Comparison of ENCODE assay signal across 13 cellular contexts in genomic region chr2:30979822-30980245, GRCh38.
DNase-seq lines count a peak whose midpoint lies in the region; ATAC-seq and TF ChIP-seq lines count a peak whose summit lies in the region.
"Had no signal": no experiment of that assay in that cellular context is flagged by ENCODE, and none has a peak within 500 bp of the region (broad histone marks: within the 10 kb centered on the region; RNA-seq: fewer than 3 reads in every experiment).

No MANE protein-coding gene starts in this region.

- intact Hi-C loops in Right ventricle myocardium inferior (cut with DNase I) = no loop called here
- intact Hi-C loops in upper lobe of right lung (cut with DNase I) = no loop called here

- H3K4me3 ChIP-seq in right atrium auricular region (no peak overlapping the region), upper lobe of right lung (no peak overlapping the region)

- no peaks in the 10 kb centered on the region for H3K27me3 ChIP-seq in right atrium auricular region
- no peaks in the 10 kb centered on the region for H3K27me3 ChIP-seq in upper lobe of right lung

- H3K9me3 ChIP-seq in right atrium auricular region (no peaks in the 10 kb centered on the region), upper lobe of right lung (no peaks in the 10 kb centered on the region)

- H3K27ac ChIP-seq in right atrium auricular region = peak overlapping the region in 1 of 2 donors; percentile 53
- H3K27ac ChIP-seq in upper lobe of right lung = no peak overlapping the region

- H3K4me1 ChIP-seq in right atrium auricular region (peaks cover 0 to 33% of the 10 kb centered on the region in 2 donors), upper lobe of right lung (peaks cover 3% of the 10 kb centered on the region)

- DNase-seq in Right ventricle myocardium inferior (ENCODE audit: missing footprints) = no peak
- no peak for DNase-seq in right atrium auricular region (ENCODE audit: low spot score)
- peak; percentile 9 for DNase-seq in amniotic epithelial cell (ENCODE audit: low read depth)
- DNase-seq in hepatic stellate cell (ENCODE audit: low spot score) = peak; percentile 19
- DNase-seq in upper lobe of right lung = no peak
- DNase-seq in SHP77 (lab: John Stamatoyannopoulos, UW) = no peak
- DNase-seq in NCI-H446 (lab: John Stamatoyannopoulos, UW) = no peak
- no peak for DNase-seq in SKM-1 (lab: John Stamatoyannopoulos, UW; ENCODE audit: unreplicated experiment)
- DNase-seq: activated CD4-positive, alpha-beta T cell treated with anti-CD3 and anti-CD28 coated beads, Interleukin-2, amount 10 ng/mL, durations not matched to agents 24 days and 14 days; CD8-positive, alpha-beta memory T cell; dermis blood vessel endothelial cell; midbrain; NCI-H2171 had no signal

- H3K36me3 ChIP-seq in right atrium auricular region (no peaks in the 10 kb centered on the region), upper lobe of right lung (no peaks in the 10 kb centered on the region)

- ATAC-seq in Right ventricle myocardium inferior = peak; percentile 37
- peak; percentile 56 for ATAC-seq in upper lobe of right lung

- peak in 1 of 2 donors; percentile 47 for TF ChIP-seq CTCF in right atrium auricular region (IDR thresholded peaks at IDR 0.05)
- no peak for TF ChIP-seq CTCF in upper lobe of right lung (IDR thresholded peaks at IDR 0.05)

Comparison
In these comparisons a context has a peak if more than half of its experiments do, and no peak if none do; other contexts are left out.
1. DNase-seq: peak in amniotic epithelial cell (single experiment) and hepatic stellate cell (single experiment); none in Right ventricle myocardium inferior (single experiment), right atrium auricular region (single experiment), upper lobe of right lung (single experiment), SHP77 (0 of 2), NCI-H446 (0 of 2) and SKM-1 (single experiment).